Comparison of ENCODE assay signal across 2 cellular contexts in the genomic region with DNA sequence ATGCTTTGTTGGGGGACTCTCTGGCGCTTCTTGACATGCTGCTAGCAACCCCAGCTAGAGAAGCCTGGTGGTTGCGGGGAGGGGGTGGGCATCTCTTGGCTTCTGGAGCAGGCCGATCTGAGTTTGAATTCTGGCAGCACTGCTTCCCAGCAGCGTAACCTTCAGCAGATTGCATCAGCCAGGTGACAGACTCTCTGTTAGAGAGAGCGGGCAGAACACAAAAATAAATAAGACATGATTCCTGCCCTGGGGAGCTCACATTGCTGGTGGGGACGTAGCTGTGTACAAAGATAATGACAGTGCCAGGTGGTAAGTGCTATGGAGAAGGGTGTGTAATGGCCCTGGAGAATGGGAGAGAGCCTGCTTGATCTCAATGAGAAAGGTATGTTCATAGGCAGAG.
TF ChIP-seq lines count a peak whose summit lies in the region.

No MANE protein-coding gene starts in this region.

TF ChIP-seq in A549, 52 proteins besides CTCF, POLR2A, EP300 and RAD21 (continued from another document):
- TF ChIP-seq, protein P1, sequence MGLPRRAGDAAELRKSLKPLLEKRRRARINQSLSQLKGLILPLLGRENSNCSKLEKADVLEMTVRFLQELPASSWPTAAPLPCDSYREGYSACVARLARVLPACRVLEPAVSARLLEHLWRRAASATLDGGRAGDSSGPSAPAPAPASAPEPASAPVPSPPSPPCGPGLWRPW (IDR thresholded peaks at IDR 0.05) = no peak
- TF ChIP-seq HOXB13 (CRISPR knock-in tag; IDR thresholded peaks at IDR 0.05; ENCODE audit: low read depth) = no peak
- TF ChIP-seq HOXA7 (CRISPR knock-in tag; IDR thresholded peaks at IDR 0.05) = no peak
- TF ChIP-seq, protein P2, sequence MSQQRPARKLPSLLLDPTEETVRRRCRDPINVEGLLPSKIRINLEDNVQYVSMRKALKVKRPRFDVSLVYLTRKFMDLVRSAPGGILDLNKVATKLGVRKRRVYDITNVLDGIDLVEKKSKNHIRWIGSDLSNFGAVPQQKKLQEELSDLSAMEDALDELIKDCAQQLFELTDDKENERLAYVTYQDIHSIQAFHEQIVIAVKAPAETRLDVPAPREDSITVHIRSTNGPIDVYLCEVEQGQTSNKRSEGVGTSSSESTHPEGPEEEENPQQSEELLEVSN (IDR thresholded peaks at IDR 0.05; ENCODE audit: borderline replicate concordance, low read depth) = no peak
- no peak for TF ChIP-seq CBX8 (IDR thresholded peaks at IDR 0.05)
- no peak for TF ChIP-seq SMC3 (IDR thresholded peaks at IDR 0.05)
- no peak for TF ChIP-seq NFE2L2 (conservative IDR thresholded peaks at IDR 0.05; ENCODE audit: low read length)
- TF ChIP-seq FOSB (CRISPR knock-in tag; IDR thresholded peaks at IDR 0.05) = no peak
- TF ChIP-seq, protein P3, sequence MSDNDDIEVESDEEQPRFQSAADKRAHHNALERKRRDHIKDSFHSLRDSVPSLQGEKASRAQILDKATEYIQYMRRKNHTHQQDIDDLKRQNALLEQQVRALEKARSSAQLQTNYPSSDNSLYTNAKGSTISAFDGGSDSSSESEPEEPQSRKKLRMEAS (IDR thresholded peaks at IDR 0.05) = no peak

TF ChIP-seq in H1, 55 proteins besides CTCF, POLR2A, EP300 and RAD21 (continued from another document):
- 0 out of 2 replicates have a peak, but pooled peaks have one; percentile 23 for TF ChIP-seq TAF1 (IDR thresholded peaks at IDR 0.05; ENCODE audit: low read depth, low read length)
TF ChIP-seq in H1: peak in this region for 2.
